Comparison of ENCODE assay signal across 8 cellular contexts in genomic region chr10:28432210-28432676, GRCh38.
DNase-seq lines count a peak whose midpoint lies in the region; ATAC-seq and TF ChIP-seq lines count a peak whose summit lies in the region.

No MANE protein-coding gene starts in this region.

- H3K4me3 ChIP-seq in KMS-11 (IDR thresholded peaks at IDR 0.05; ENCODE audit: insufficient read depth, low read depth, low read length) (no peak overlapping the region), heart left ventricle (peak overlapping the region in 1 of 12 donors; percentile 11), psoas muscle (peak overlapping the region; percentile 5)

- DNase-seq in CD1c-positive myeloid dendritic cell (ENCODE audit: extremely low spot score) = peak; percentile 92
- DNase-seq in GM19238 (ENCODE audit: insufficient read length, low spot score) = peak; percentile 27
- DNase-seq in OCI-M1 (lab: John Stamatoyannopoulos, UW) = peak; percentile 85
- peak in 39 of 58 donors; percentile 0 to 59 (median 14) for DNase-seq in anterior cingulate cortex (lab: John Stamatoyannopoulos, UW)
- DNase-seq in heart left ventricle = peak in 4 of 5 donors; percentile 59 to 71 (median 63)
- DNase-seq in psoas muscle = peak; percentile 31 to 66

- H4K20me1 ChIP-seq in KMS-11 (ENCODE audit: insufficient read depth) = no peaks in the 10 kb centered on the region

- 1 to 2% (median 1%) methylated on average over 9 of the region's 9 CpGs for WGBS in heart left ventricle, 4 donors
- WGBS in psoas muscle, 3 donors = 0 to 2% (median 1%) methylated on average over 9 of the region's 9 CpGs

- H3K27me3 ChIP-seq in KMS-11 (ENCODE audit: insufficient read depth, low read depth) (no peaks in the 10 kb centered on the region), heart left ventricle (no peaks in the 10 kb centered on the region), psoas muscle (ENCODE audit: insufficient read depth in 3 of 3, low read length in 2 of 3) (no peaks in the 10 kb centered on the region)

- peak; percentile 95 for TF ChIP-seq CTCF in KMS-11 (conservative IDR thresholded peaks at IDR 0.05; ENCODE audit: low read depth, low read length)
- TF ChIP-seq CTCF in heart left ventricle (IDR thresholded peaks at IDR 0.05) = peak; percentile 66 to 86 (median 79)
- peak; percentile 80 for TF ChIP-seq CTCF in psoas muscle (IDR thresholded peaks at IDR 0.05)

- H3K27ac ChIP-seq in KMS-11 (no peak overlapping the region), heart left ventricle (no peak overlapping the region), psoas muscle (no peak overlapping the region)

- H3K79me2 ChIP-seq in KMS-11 (ENCODE audit: insufficient read depth, low read depth) = no peaks in the 10 kb centered on the region

- H3K9me3 ChIP-seq in heart left ventricle (peaks cover 0 to 5% (median 0%) of the 10 kb centered on the region in 12 donors), psoas muscle (no peaks in the 10 kb centered on the region)

- no peak for TF ChIP-seq POLR2A in heart left ventricle (IDR thresholded peaks at IDR 0.05)

- intact Hi-C loops in heart left ventricle (cut with DNase I) = loop anchor here in 9 of 10 donors (1.0 to 10.0 kb wide), 8 partner anchors 93 to 195 kb away; partner anchors contain the start of gene WAC (in 5 of the 9)
- intact Hi-C loops in psoas muscle (cut with DNase I) = loop anchor here (2.0 to 5.0 kb wide), 3 partner anchors 100 to 160 kb away; partner anchors contain the start of gene WAC (in 1 of the 2)

- no peak overlapping the region for H3K9ac ChIP-seq in KMS-11

- H3K4me2 ChIP-seq in KMS-11 = peak overlapping the region; percentile 73

- H3K36me3 ChIP-seq in KMS-11 (ENCODE audit: insufficient read depth) (no peaks in the 10 kb centered on the region), heart left ventricle (no peaks in the 10 kb centered on the region), psoas muscle (ENCODE audit: insufficient read depth in 1 of 2, low read depth in 1 of 2) (no peaks in the 10 kb centered on the region)

- H2AFZ ChIP-seq in KMS-11 (ENCODE audit: low read depth) = peak overlapping the region; percentile 85

- peaks cover 5% of the 10 kb centered on the region for H3K4me1 ChIP-seq in KMS-11 (ENCODE audit: low read depth, poor library complexity, severe bottlenecking)
- peaks cover 0 to 8% (median 0%) of the 10 kb centered on the region in 12 donors for H3K4me1 ChIP-seq in heart left ventricle
- H3K4me1 ChIP-seq in psoas muscle = no peaks in the 10 kb centered on the region

- ATAC-seq in heart left ventricle (peak; percentile 42 to 90 (median 87)), psoas muscle (peak; percentile 62 to 89 (median 69)), HG03571 (IDR thresholded peaks at IDR 0.05; ENCODE audit: unreplicated experiment) (no peak)

Comparison
In these comparisons a context has a peak if more than half of its experiments do, and no peak if none do; other contexts are left out.
1. DNase-seq: peak in every context shown above with its lines; median percentile 92 in CD1c-positive myeloid dendritic cell; 85 in OCI-M1; 63 in heart left ventricle; 48 in psoas muscle; 27 in GM19238; 14 in anterior cingulate cortex.